Comparison of ENCODE assay signal across 17 cellular contexts in the genomic region with DNA sequence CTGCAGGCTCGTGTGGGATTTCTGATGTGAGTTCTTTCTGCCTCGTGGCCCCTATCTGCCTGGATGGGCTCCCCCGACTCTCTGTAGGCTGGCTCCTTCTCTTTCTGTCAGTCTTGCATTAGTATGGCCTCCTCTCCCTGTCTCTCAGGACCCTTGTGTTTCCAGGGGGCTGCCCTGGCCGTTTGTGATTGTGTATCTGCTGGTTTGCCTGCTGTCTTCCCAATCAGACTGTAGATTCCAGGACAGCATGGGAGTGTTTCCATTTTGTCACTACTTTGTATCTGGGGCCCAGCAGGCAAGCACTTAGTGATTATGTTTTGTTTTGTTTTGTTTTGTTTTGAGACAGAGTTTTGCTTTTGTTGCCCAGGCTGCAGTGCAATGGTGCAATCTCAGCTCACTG. TPM values are rescaled to one million over a fixed set of nuclear protein-coding genes. Genes with fewer than 3 reads are reported as not detected.
A peak's percentile ranks its signal among the peaks of the same experiment; 100 is the strongest.
DNase-seq lines count a peak whose midpoint lies in the region; ATAC-seq and TF ChIP-seq lines count a peak whose summit lies in the region.
"Had no signal": no experiment of that assay in that cellular context is flagged by ENCODE, and none has a peak within 500 bp of the region (broad histone marks: within the 10 kb centered on the region; RNA-seq: fewer than 3 reads in every experiment).

No MANE protein-coding gene starts in this region.

- no peaks in the 10 kb centered on the region for H3K9me3 Mint-ChIP-seq in activated naive CD8-positive, alpha-beta T cell treated with anti-CD3 and anti-CD28 coated beads, Interleukin-2, amount 10 ng/mL, durations not matched to agents 7 days and 5 days
- H3K9me3 Mint-ChIP-seq in activated naive CD8-positive, alpha-beta T cell treated with anti-CD3 and anti-CD28 coated beads, Interleukin-2, amount 50 U/mL, for 24 hours: no peaks in the 10 kb centered on the region
- H3K9me3 Mint-ChIP-seq in endothelial cell (ENCODE audit: unreplicated experiment): no peaks in the 10 kb centered on the region
- H3K9me3 Mint-ChIP-seq: CD4-positive, alpha-beta memory T cell; H9 had no signal

- peak overlapping the region; percentile 28 for H3K27ac Mint-ChIP-seq in activated naive CD8-positive, alpha-beta T cell treated with anti-CD3 and anti-CD28 coated beads, Interleukin-2, amount 10 ng/mL, durations not matched to agents 7 days and 5 days
- H3K27ac Mint-ChIP-seq in activated naive CD8-positive, alpha-beta T cell treated with anti-CD3 and anti-CD28 coated beads, Interleukin-2, amount 50 U/mL, for 24 hours: no peak overlapping the region
- H3K27ac Mint-ChIP-seq in endothelial cell (ENCODE audit: unreplicated experiment): no peak overlapping the region

- TF ChIP-seq CTCF in endothelial cell (IDR thresholded peaks at IDR 0.05; ENCODE audit: unreplicated experiment): no peak

- no peaks in the 10 kb centered on the region for H3K27me3 Mint-ChIP-seq in activated naive CD8-positive, alpha-beta T cell treated with anti-CD3 and anti-CD28 coated beads, Interleukin-2, amount 10 ng/mL, durations not matched to agents 7 days and 5 days
- no peaks in the 10 kb centered on the region for H3K27me3 Mint-ChIP-seq in activated naive CD8-positive, alpha-beta T cell treated with anti-CD3 and anti-CD28 coated beads, Interleukin-2, amount 50 U/mL, for 24 hours
- H3K27me3 Mint-ChIP-seq in endothelial cell (ENCODE audit: unreplicated experiment): no peaks in the 10 kb centered on the region
- H3K27me3 Mint-ChIP-seq: CD4-positive, alpha-beta memory T cell had no signal

- H3K4me1 Mint-ChIP-seq in activated naive CD8-positive, alpha-beta T cell treated with anti-CD3 and anti-CD28 coated beads, Interleukin-2, amount 10 ng/mL, durations not matched to agents 7 days and 5 days: peaks cover 1% of the 10 kb centered on the region
- H3K4me1 Mint-ChIP-seq in activated naive CD8-positive, alpha-beta T cell treated with anti-CD3 and anti-CD28 coated beads, Interleukin-2, amount 50 U/mL, for 24 hours: peaks cover 2% of the 10 kb centered on the region
- H3K4me1 Mint-ChIP-seq in endothelial cell (ENCODE audit: unreplicated experiment): no peaks in the 10 kb centered on the region

- H3K4me3 Mint-ChIP-seq in activated naive CD8-positive, alpha-beta T cell treated with anti-CD3 and anti-CD28 coated beads, Interleukin-2, amount 10 ng/mL, durations not matched to agents 7 days and 5 days: no peak overlapping the region
- no peak overlapping the region for H3K4me3 Mint-ChIP-seq in activated naive CD8-positive, alpha-beta T cell treated with anti-CD3 and anti-CD28 coated beads, Interleukin-2, amount 50 U/mL, for 24 hours
- peak overlapping the region; percentile 72 for H3K4me3 Mint-ChIP-seq in endothelial cell (ENCODE audit: unreplicated experiment)
- H3K4me3 Mint-ChIP-seq: CD4-positive, alpha-beta memory T cell; H9 had no signal

- H3K36me3 Mint-ChIP-seq in activated naive CD8-positive, alpha-beta T cell treated with anti-CD3 and anti-CD28 coated beads, Interleukin-2, amount 10 ng/mL, durations not matched to agents 7 days and 5 days: peaks cover 22% of the 10 kb centered on the region
- H3K36me3 Mint-ChIP-seq in activated naive CD8-positive, alpha-beta T cell treated with anti-CD3 and anti-CD28 coated beads, Interleukin-2, amount 50 U/mL, for 24 hours (ENCODE audit: low read depth): peaks cover 17% of the 10 kb centered on the region
- peaks cover 22% of the 10 kb centered on the region for H3K36me3 Mint-ChIP-seq in endothelial cell (ENCODE audit: low read depth, unreplicated experiment)

- POLR2A ChIA-PET in activated naive CD8-positive, alpha-beta T cell treated with anti-CD3 and anti-CD28 coated beads, Interleukin-2, amount 10 ng/mL, durations not matched to agents 7 days and 5 days (lab: Charles Lee): no interaction called here

- ATAC-seq in activated naive CD8-positive, alpha-beta T cell treated with anti-CD3 and anti-CD28 coated beads, Interleukin-2, amount 10 ng/mL, durations not matched to agents 7 days and 5 days (ENCODE audit: low read depth): no peak
- ATAC-seq in activated naive CD8-positive, alpha-beta T cell treated with anti-CD3 and anti-CD28 coated beads, Interleukin-2, amount 50 U/mL, for 24 hours: no peak
- ATAC-seq in stimulated activated naive CD8-positive, alpha-beta T cell treated with anti-CD3 and anti-CD28 coated beads, Interleukin-15, Interleukin-2, amounts not matched to agents 100 U/mL and 50 U/mL, for 24 hours: peak; percentile 3
- ATAC-seq in GM21576 (IDR thresholded peaks at IDR 0.05; ENCODE audit: unreplicated experiment) (no peak), HG03159 (IDR thresholded peaks at IDR 0.05; ENCODE audit: unreplicated experiment) (no peak)

- no peak for DNase-seq in activated naive CD8-positive, alpha-beta T cell treated with anti-CD3 and anti-CD28 coated beads, Interleukin-2, amount 10 ng/mL, durations not matched to agents 7 days and 5 days
- no peak for DNase-seq in activated naive CD8-positive, alpha-beta T cell treated with anti-CD3 and anti-CD28 coated beads, Interleukin-2, amount 50 U/mL, for 24 hours
- no peak for DNase-seq in endothelial cell (ENCODE audit: low spot score)
- DNase-seq in stimulated activated naive CD8-positive, alpha-beta T cell treated with anti-CD3 and anti-CD28 coated beads, Interleukin-15, Interleukin-2, amounts not matched to agents 100 U/mL and 50 U/mL, for 24 hours: no peak
- DNase-seq: CD4-positive, alpha-beta memory T cell; GF-D8; H9; IMR-90; Karpas-422; NCI-H1417 treated with DMSO at 0.1 percent for 48 hours; NCI-H187 treated with DMSO at 0.1 percent for 48 hours; NCI-H2227 treated with DMSO at 0.1 percent for 48 hours; NCI-H524; NCI-H82; SHP77 had no signal

RNA-seq across cellular contexts. Expression of a gene that starts 25.6 kb away (rescaled TPM):
- total RNA-seq in activated naive CD8-positive, alpha-beta T cell treated with anti-CD3 and anti-CD28 coated beads, Interleukin-2, amount 10 ng/mL, durations not matched to agents 7 days and 5 days: 10 to 100 TPM; 29.7 to 32.5 TPM
- 22.7 TPM for total RNA-seq in endothelial cell (ENCODE audit: unreplicated experiment)

RNA-seq across cellular contexts. Expression of a gene that starts 25.8 kb away (rescaled TPM):
- total RNA-seq in activated naive CD8-positive, alpha-beta T cell treated with anti-CD3 and anti-CD28 coated beads, Interleukin-2, amount 10 ng/mL, durations not matched to agents 7 days and 5 days: 100 to 1,000 TPM; 100 to 106 TPM
- 65.3 TPM for total RNA-seq in endothelial cell (ENCODE audit: unreplicated experiment)

RNA-seq across cellular contexts. Expression of a gene that starts 32.8 kb away (rescaled TPM):
- total RNA-seq in activated naive CD8-positive, alpha-beta T cell treated with anti-CD3 and anti-CD28 coated beads, Interleukin-2, amount 10 ng/mL, durations not matched to agents 7 days and 5 days: 10 to 100 TPM; 91.0 to 92.9 TPM
- 59.1 TPM for total RNA-seq in endothelial cell (ENCODE audit: unreplicated experiment)
